17 cellular contexts compared by ENCODE assay signal in genomic region chr16:53111078-53111776, GRCh38. TPM values are rescaled to one million over a fixed set of nuclear protein-coding genes. Genes with fewer than 3 reads are reported as not detected.
A peak's percentile ranks its signal among the peaks of the same experiment; 100 is the strongest.
DNase-seq lines count a peak whose midpoint lies in the region; ATAC-seq and TF ChIP-seq lines count a peak whose summit lies in the region.
"Had no signal": no experiment of that assay in that cellular context is flagged by ENCODE, and none has a peak within 500 bp of the region (broad histone marks: within the 10 kb centered on the region; RNA-seq: fewer than 3 reads in every experiment).

No MANE protein-coding gene starts in this region.

- no peak overlapping the region for H3K4me2 ChIP-seq in smooth muscle cell

- TF ChIP-seq CTCF in chondrocyte (IDR thresholded peaks at IDR 0.05): no peak
- no peak for TF ChIP-seq CTCF in smooth muscle cell (IDR thresholded peaks at IDR 0.05; ENCODE audit: borderline replicate concordance, insufficient read depth, poor library complexity, severe bottlenecking)

- peak overlapping the region; percentile 15 for H3K27ac Mint-ChIP-seq in chondrocyte (ENCODE audit: unreplicated experiment)
- H3K27ac Mint-ChIP-seq: activated T-helper 1 cell treated with anti-CD3 and anti-CD28 coated beads, Interleukin-12 subunit alpha, Interleukin-12 subunit beta, Interleukin-2, Interleukin-4 antibody, amounts not matched to agents 30 ng/mL and 10 ng/mL and 1 ng/mL, durations not matched to agents 14 hours and 24 hours and 36 hours; CD4-positive, alpha-beta T cell had no signal

- 68% methylated on average over 5 of the region's 5 CpGs for WGBS in smooth muscle cell (ENCODE audit: low lambda C conversion rate)

- H3K9me3 Mint-ChIP-seq in chondrocyte (ENCODE audit: low read depth): no peaks in the 10 kb centered on the region
- H3K9me3 Mint-ChIP-seq: activated T-helper 1 cell treated with anti-CD3 and anti-CD28 coated beads, Interleukin-12 subunit alpha, Interleukin-12 subunit beta, Interleukin-2, Interleukin-4 antibody, amounts not matched to agents 30 ng/mL and 10 ng/mL and 1 ng/mL, durations not matched to agents 14 hours and 24 hours and 36 hours; CD4-positive, alpha-beta T cell had no signal

- H3K79me2 ChIP-seq in smooth muscle cell (ENCODE audit: low read depth): peaks cover 49% of the 10 kb centered on the region

- ATAC-seq in GM18868 (IDR thresholded peaks at IDR 0.05; ENCODE audit: unreplicated experiment) (peak; percentile 78), HG02759 (IDR thresholded peaks at IDR 0.05; ENCODE audit: unreplicated experiment) (peak; percentile 57), GM18505 (IDR thresholded peaks at IDR 0.05; ENCODE audit: unreplicated experiment) (no peak)
- ATAC-seq: heart right ventricle had no signal

- no peaks in the 10 kb centered on the region for H3K36me3 Mint-ChIP-seq in chondrocyte (ENCODE audit: low read depth)

- H3K27ac ChIP-seq in smooth muscle cell (ENCODE audit: low read depth): peak overlapping the region; percentile 17

- H3K4me1 ChIP-seq in smooth muscle cell (ENCODE audit: low read depth): peaks cover 7% of the 10 kb centered on the region

- no peaks in the 10 kb centered on the region for H3F3A ChIP-seq in smooth muscle cell (ENCODE audit: low read depth)

- no peak for TF ChIP-seq POLR2A in GM18505 (IDR thresholded peaks at IDR 0.05; ENCODE audit: borderline replicate concordance, extremely low read depth, insufficient read depth, insufficient read length)

- no peaks in the 10 kb centered on the region for H3K9me3 ChIP-seq in smooth muscle cell (replicated peaks; ENCODE audit: low read depth)
- H3K9me3 ChIP-seq: heart right ventricle, left ventricle myocardium inferior had no signal

- H3K4me3 Mint-ChIP-seq in chondrocyte (ENCODE audit: unreplicated experiment): no peak overlapping the region
- H3K4me3 Mint-ChIP-seq: activated T-helper 1 cell treated with anti-CD3 and anti-CD28 coated beads, Interleukin-12 subunit alpha, Interleukin-12 subunit beta, Interleukin-2, Interleukin-4 antibody, amounts not matched to agents 30 ng/mL and 10 ng/mL and 1 ng/mL, durations not matched to agents 14 hours and 24 hours and 36 hours; CD4-positive, alpha-beta T cell had no signal

- H3K27me3 ChIP-seq in smooth muscle cell (ENCODE audit: low read depth): no peaks in the 10 kb centered on the region
- H3K27me3 ChIP-seq: heart right ventricle had no signal

- H3K4me1 Mint-ChIP-seq in chondrocyte (ENCODE audit: low read depth): peaks cover 18% of the 10 kb centered on the region

- no peak overlapping the region for H3K4me3 ChIP-seq in smooth muscle cell
- H3K4me3 ChIP-seq: heart right ventricle, left ventricle myocardium inferior had no signal

- H3K36me3 ChIP-seq in smooth muscle cell (ENCODE audit: low read depth): no peaks in the 10 kb centered on the region
- H3K36me3 ChIP-seq: left ventricle myocardium inferior had no signal

- no peak overlapping the region for H2AFZ ChIP-seq in smooth muscle cell (ENCODE audit: low read depth)

- DNase-seq in chondrocyte (ENCODE audit: low spot score) (no peak), smooth muscle cell (lab: John Stamatoyannopoulos, UW; ENCODE audit: unreplicated experiment) (no peak), amniotic stem cell (lab: John Stamatoyannopoulos, UW) (no peak), NCI-H1417 (lab: John Stamatoyannopoulos, UW) (no peak), NCI-H146 (lab: John Stamatoyannopoulos, UW) (no peak)
- DNase-seq: activated CD4-positive, alpha-beta T cell treated with anti-CD3 and anti-CD28 coated beads for 48 hours; CD4-positive, alpha-beta T cell; effector memory CD4-positive, alpha-beta T cell; GDM1; heart right ventricle; left ventricle myocardium inferior; NCI-H2029 treated with DMSO at 0.1 percent for 48 hours; SW 1271 had no signal

- no peaks in the 10 kb centered on the region for H3K27me3 Mint-ChIP-seq in chondrocyte (ENCODE audit: low read depth)
- H3K27me3 Mint-ChIP-seq: CD4-positive, alpha-beta T cell had no signal

- no peak overlapping the region for H3K9ac ChIP-seq in smooth muscle cell (ENCODE audit: low read depth)

- no peaks in the 10 kb centered on the region for H4K20me1 ChIP-seq in smooth muscle cell (ENCODE audit: low read depth)

RNA-seq across cellular contexts. Expression of gene CHD9, which starts 56.4 kb away (rescaled TPM):
- 68.6 to 116 TPM (median 72.7 TPM) in 3 replicates for total RNA-seq in chondrocyte
- 101 and 117 TPM in 2 replicates for total RNA-seq in smooth muscle cell
- 43.7 and 50.6 TPM in 2 replicates for polyA plus RNA-seq in smooth muscle cell

RNA-seq across cellular contexts. Expression of gene CHD9NB, which starts 58.5 kb away (rescaled TPM):
- total RNA-seq in chondrocyte (0.85 to 3.1 TPM (median 1.5 TPM) in 3 replicates), smooth muscle cell (not detected in 2 replicates)
- polyA plus RNA-seq in smooth muscle cell: not detected in 2 replicates
- total RNA-seq: CD4-positive, alpha-beta T cell had no signal
